19 cellular contexts compared by ENCODE assay signal in genomic region chr4:93373893-93374860, GRCh38.
DNase-seq lines count a peak whose midpoint lies in the region; ATAC-seq, FAIRE-seq and TF ChIP-seq lines count a peak whose summit lies in the region.
"Had no signal": no experiment of that assay in that cellular context is flagged by ENCODE, and none has a peak within 500 bp of the region (broad histone marks: within the 10 kb centered on the region; RNA-seq: fewer than 3 reads in every experiment).

No MANE protein-coding gene starts in this region.

- no peaks in the 10 kb centered on the region for H3K27me3 ChIP-seq in astrocyte (ENCODE audit: insufficient read depth, low read length)
- no peaks in the 10 kb centered on the region for H3K27me3 ChIP-seq in endodermal cell (ENCODE audit: control insufficient read depth, insufficient read depth, low read length, poor library complexity, severe bottlenecking)
- H3K27me3 ChIP-seq: BLaER1 had no signal

- DNase-seq in NCI-H2171 treated with DMSO at 0.1 percent for 48 hours (lab: John Stamatoyannopoulos, UW): peak; percentile 41
- no peak for DNase-seq in NCI-H2171 (lab: John Stamatoyannopoulos, UW)
- peak; percentile 18 for DNase-seq in astrocyte (ENCODE audit: low read depth)
- DNase-seq in iris pigment epithelial cell (ENCODE audit: low read depth): peak; percentile 47
- no peak for DNase-seq in endodermal cell
- no peak for DNase-seq in NCI-H1092 (lab: John Stamatoyannopoulos, UW)
- DNase-seq: AML-193; Caco-2; CD8-positive, alpha-beta memory T cell; GF-D8; GOT3; HFFc6 had no signal

- H3K4me3 ChIP-seq in astrocyte (ENCODE audit: insufficient read depth, low read depth, low read length) (no peak overlapping the region), endodermal cell (ENCODE audit: low read length) (no peak overlapping the region)
- H3K4me3 ChIP-seq: BLaER1, HAP-1 had no signal

- no peak for ATAC-seq in HG03039 (IDR thresholded peaks at IDR 0.05; ENCODE audit: unreplicated experiment)
- ATAC-seq: HepG2 had no signal

- H3K4me1 ChIP-seq in astrocyte (ENCODE audit: insufficient read depth, low read length) (no peaks in the 10 kb centered on the region), endodermal cell (ENCODE audit: control insufficient read depth, insufficient read depth, low read length) (no peaks in the 10 kb centered on the region)
- H3K4me1 ChIP-seq: BLaER1, Caco-2, HAP-1 had no signal

- H3K27me3 Mint-ChIP-seq in astrocyte (ENCODE audit: low read depth, unreplicated experiment) (no peaks in the 10 kb centered on the region), endodermal cell (ENCODE audit: insufficient read depth) (no peaks in the 10 kb centered on the region)
- H3K27me3 Mint-ChIP-seq: CD8-positive, alpha-beta memory T cell had no signal

- H3K4me3 Mint-ChIP-seq in astrocyte (ENCODE audit: unreplicated experiment) (no peak overlapping the region), endodermal cell (no peak overlapping the region)
- H3K4me3 Mint-ChIP-seq: CD8-positive, alpha-beta memory T cell; HFFc6 had no signal

- H3K9me3 ChIP-seq in astrocyte (ENCODE audit: insufficient read depth, low read depth, low read length) (no peaks in the 10 kb centered on the region), endodermal cell (ENCODE audit: control insufficient read depth, low read length) (no peaks in the 10 kb centered on the region)
- H3K9me3 ChIP-seq: BLaER1, Caco-2, HAP-1 had no signal

- H3K27ac ChIP-seq in astrocyte (ENCODE audit: low read depth, low read length) (no peak overlapping the region), endodermal cell (ENCODE audit: low read depth, low read length) (no peak overlapping the region)
- H3K27ac ChIP-seq: 22Rv1, BLaER1 had no signal

- no peaks in the 10 kb centered on the region for H3K36me3 Mint-ChIP-seq in astrocyte (ENCODE audit: low read depth, unreplicated experiment)
- H3K36me3 Mint-ChIP-seq in endodermal cell (ENCODE audit: low read depth): no peaks in the 10 kb centered on the region
- H3K36me3 Mint-ChIP-seq: CD8-positive, alpha-beta memory T cell had no signal

- H3K36me3 ChIP-seq in astrocyte (ENCODE audit: insufficient read depth, low read length) (no peaks in the 10 kb centered on the region), endodermal cell (ENCODE audit: control insufficient read depth, insufficient read depth, low read length) (no peaks in the 10 kb centered on the region)
- H3K36me3 ChIP-seq: BLaER1, HAP-1 had no signal

- FAIRE-seq in astrocyte (lab: Jason Lieb, UNC): no peak
- FAIRE-seq: GM19239, HepG2, HTR-8/SVneo had no signal

- H3K9me3 Mint-ChIP-seq in astrocyte (ENCODE audit: unreplicated experiment): no peaks in the 10 kb centered on the region
- H3K9me3 Mint-ChIP-seq in endodermal cell: no peaks in the 10 kb centered on the region

- H2AFZ ChIP-seq in astrocyte (ENCODE audit: low read depth, low read length): no peak overlapping the region

- H3K4me2 ChIP-seq in astrocyte (ENCODE audit: low read length): no peak overlapping the region
- H3K4me2 ChIP-seq: BLaER1 had no signal

- 92 to 100% methylated on average over 1 to 3 of the region's 4 CpGs for WGBS in endodermal cell (ENCODE audit: insufficient coverage in 1 of 2, insufficient read length in 1 of 2), 2 experiments

- H3K4me1 Mint-ChIP-seq in astrocyte (ENCODE audit: low read depth, unreplicated experiment) (peaks cover 2% of the 10 kb centered on the region), endodermal cell (no peaks in the 10 kb centered on the region)
- H3K4me1 Mint-ChIP-seq: CD8-positive, alpha-beta memory T cell had no signal

- no peaks in the 10 kb centered on the region for H4K20me1 ChIP-seq in astrocyte (ENCODE audit: insufficient read depth, low read length)
- H4K20me1 ChIP-seq: BLaER1 had no signal

- no peak overlapping the region for H3K9ac ChIP-seq in astrocyte (ENCODE audit: low read length)
- no peak overlapping the region for H3K9ac ChIP-seq in endodermal cell (ENCODE audit: extremely low read depth, low read length, poor library complexity, severe bottlenecking)
- H3K9ac ChIP-seq: BLaER1 had no signal

- H3K79me2 ChIP-seq in astrocyte (ENCODE audit: insufficient read depth, low read length): no peaks in the 10 kb centered on the region

- no peak for TF ChIP-seq CTCF in astrocyte (IDR thresholded peaks at IDR 0.05; ENCODE audit: insufficient read depth, low read depth, low read length)
- TF ChIP-seq CTCF in endodermal cell (conservative IDR thresholded peaks at IDR 0.05): no peak

- no peak overlapping the region for H3K27ac Mint-ChIP-seq in astrocyte (ENCODE audit: unreplicated experiment)
- no peak overlapping the region for H3K27ac Mint-ChIP-seq in endodermal cell
- H3K27ac Mint-ChIP-seq: CD8-positive, alpha-beta memory T cell; HFFc6 had no signal

Comparison
In these comparisons a context has a peak if more than half of its experiments do, and no peak if none do; other contexts are left out.
1. DNase-seq: peak in NCI-H2171 treated with DMSO at 0.1 percent for 48 hours (single experiment), astrocyte (single experiment) and iris pigment epithelial cell (single experiment); none in NCI-H2171 (single experiment), endodermal cell (single experiment) and NCI-H1092 (single experiment).